Comparison of ENCODE assay signal across 29 cellular contexts in the genomic region with DNA sequence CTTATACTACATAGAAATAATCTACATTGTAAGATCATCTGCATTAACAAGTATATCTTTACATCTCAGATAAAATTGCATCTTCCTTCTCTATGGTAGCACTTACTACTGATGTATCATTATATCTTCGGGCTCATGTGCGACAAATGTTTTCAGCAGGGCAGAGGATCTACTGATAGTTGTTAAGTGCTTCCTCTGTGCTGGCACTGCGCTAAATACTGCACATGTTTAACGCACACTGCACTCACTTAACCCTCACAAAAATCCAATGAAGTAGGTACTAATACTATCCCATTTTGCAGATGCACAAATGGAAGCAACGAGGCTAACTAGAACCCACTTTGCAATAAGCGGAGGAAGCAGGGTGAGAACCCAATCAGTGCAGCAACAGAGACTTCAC.
"Had no signal": no experiment of that assay in that cellular context is flagged by ENCODE, and none has a peak within 500 bp of the region (broad histone marks: within the 10 kb centered on the region; RNA-seq: fewer than 3 reads in every experiment).

No MANE protein-coding gene starts in this region.

- H3K9me3 ChIP-seq: ascending aorta had no signal

- H3K27ac ChIP-seq: ascending aorta, cardiac muscle cell, VCaP had no signal

- H3K4me3 ChIP-seq: ascending aorta, cardiac muscle cell had no signal

- DNase-seq: activated B cell treated with CpG ODN at 0.5 μM for 24 hours; activated CD4-positive, alpha-beta memory T cell treated with anti-CD3 and anti-CD28 coated beads for 36 hours; activated CD4-positive, alpha-beta T cell treated with anti-CD3 and anti-CD28 coated beads for 4 hours; activated CD4-positive, alpha-beta T cell treated with anti-CD3 and anti-CD28 coated beads, Interleukin-2, amount 10 ng/mL, durations not matched to agents 24 days and 14 days; activated CD4-positive, alpha-beta T cell treated with anti-CD3 and anti-CD28 coated beads, Interleukin-2, amount 50 U/mL, for 1 hour; activated CD4-positive, alpha-beta T cell treated with anti-CD3 and anti-CD28 coated beads, Interleukin-2, amount 50 U/mL, for 4 hours; activated CD4-positive, CD25-positive, alpha-beta regulatory T cell treated with anti-CD3 and anti-CD28 coated beads, Interleukin-2, amount 50 U/mL, for 72 hours; activated CD8-positive, alpha-beta memory T cell treated with anti-CD3 and anti-CD28 coated beads, Interleukin-2, amount 50 U/mL, for 4 hours; activated CD8-positive, alpha-beta T cell treated with anti-CD3 and anti-CD28 coated beads for 36 hours; activated effector memory CD4-positive, alpha-beta T cell treated with Interleukin-2 at 50 U/mL for 16 hours; activated gamma-delta T cell; activated naive CD4-positive, alpha-beta T cell treated with anti-CD3 and anti-CD28 coated beads, Interleukin-2, amount 10 ng/mL, durations not matched to agents 7 days and 5 days; activated naive CD4-positive, alpha-beta T cell treated with Interleukin-2 at 50 U/mL for 16 hours; activated naive CD8-positive, alpha-beta T cell treated with anti-CD3 and anti-CD28 coated beads, Interleukin-2, amount 10 ng/mL, durations not matched to agents 7 days and 5 days; activated naive CD8-positive, alpha-beta T cell treated with anti-CD3 and anti-CD28 coated beads, Interleukin-2, amount 50 U/mL, for 24 hours; activated T-cell treated with anti-CD3 and anti-CD28 coated beads for 4 hours; activated T-cell treated with anti-CD3 and anti-CD28 coated beads, Interleukin-2, amount 50 U/mL, for 24 hours; activated T-cell treated with anti-CD3 and anti-CD28 coated beads, Interleukin-2, amount 50 U/mL, for 48 hours; amygdala; anterior cingulate cortex; caudate nucleus; cerebellar nuclear complex; T-helper 2 cell; T-helper 9 cell had no signal

- H3K36me3 ChIP-seq: ascending aorta, cardiac muscle cell had no signal

- FAIRE-seq: bronchial epithelial cell, TTC549 had no signal

- H3K27me3 ChIP-seq: ascending aorta, cardiac muscle cell had no signal

- H3K4me1 ChIP-seq: ascending aorta had no signal

- ATAC-seq: activated CD8-positive, alpha-beta T cell treated with anti-CD3 and anti-CD28 coated beads for 36 hours; activated naive CD8-positive, alpha-beta T cell treated with anti-CD3 and anti-CD28 coated beads, Interleukin-2, amount 50 U/mL, for 24 hours had no signal
